10 cellular contexts compared by ENCODE assay signal in the genomic region with DNA sequence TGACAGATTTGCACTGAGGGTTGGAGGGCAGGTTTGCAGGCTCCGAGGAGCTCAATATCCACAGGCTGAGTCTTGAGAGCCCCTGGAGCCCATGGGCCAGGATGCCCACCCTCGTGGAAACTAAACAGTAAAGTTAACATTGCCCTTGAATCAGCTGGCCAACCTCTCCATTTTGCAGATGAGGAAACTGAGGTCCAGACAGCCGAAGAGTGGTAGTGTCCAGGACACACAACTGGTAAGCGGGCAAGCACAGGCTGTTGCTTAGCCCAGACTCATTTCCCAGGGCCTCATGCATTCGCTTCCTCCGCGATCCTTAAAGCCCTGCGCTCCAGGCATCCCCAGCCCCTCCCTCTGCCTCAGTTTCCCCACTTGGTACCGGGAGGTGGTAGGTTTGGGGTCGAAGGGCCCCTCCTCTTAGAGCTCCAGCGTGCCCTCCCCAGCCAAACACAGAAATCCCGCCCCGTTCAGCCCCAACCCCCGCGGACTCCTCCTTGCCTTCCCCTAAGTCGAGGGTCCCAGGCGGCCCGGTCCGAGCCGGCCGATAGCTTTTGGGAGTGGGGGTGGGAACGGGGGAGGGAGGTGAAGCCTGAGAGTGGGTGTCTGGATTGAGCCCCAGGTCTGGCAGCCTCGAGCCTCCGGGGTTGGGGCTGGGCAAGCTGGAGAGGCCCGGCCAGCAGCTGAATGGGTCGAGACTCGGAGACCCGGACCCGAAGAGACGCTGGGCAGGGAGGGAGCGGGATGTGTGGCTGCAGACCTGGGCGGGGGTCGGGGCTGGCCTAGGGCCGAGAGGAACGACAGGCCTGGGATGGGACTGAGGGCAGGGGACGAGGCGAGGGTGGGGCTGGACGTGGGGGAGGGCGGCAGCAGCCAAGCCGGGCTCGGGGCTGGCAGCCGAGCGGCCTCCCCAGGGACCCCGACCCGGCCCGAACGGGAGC. TPM values are rescaled to one million over a fixed set of nuclear protein-coding genes. Genes with fewer than 3 reads are reported as not detected.
DNase-seq lines count a peak whose midpoint lies in the region; ATAC-seq and TF ChIP-seq lines count a peak whose summit lies in the region.
"Had no signal": no experiment of that assay in that cellular context is flagged by ENCODE, and none has a peak within 500 bp of the region (broad histone marks: within the 10 kb centered on the region; RNA-seq: fewer than 3 reads in every experiment).

No MANE protein-coding gene starts in this region.

- POLR2A ChIA-PET in CD4-positive, alpha-beta memory T cell (lab: Charles Lee; ENCODE audit: partially characterized antibody) = no interaction called here
- POLR2A ChIA-PET in activated B cell treated with CpG ODN at 0.5 μM for 24 hours (lab: Charles Lee) = no interaction called here

- DNase-seq in CD4-positive, alpha-beta memory T cell = no peak
- DNase-seq in activated B cell treated with CpG ODN at 0.5 μM for 24 hours (no peak), right cardiac atrium (peak in 1 of 3 donors; percentile 42), trophoblast cell (no peak), DMS79 (lab: John Stamatoyannopoulos, UW) (no peak), NOMO-1 treated with DMSO at 0.1 percent for 48 hours (lab: John Stamatoyannopoulos, UW; ENCODE audit: unreplicated experiment) (no peak), ureter (ENCODE audit: low spot score) (no peak), T-helper 9 cell (no peak)

- H3K4me3 ChIP-seq in CD4-positive, alpha-beta memory T cell (ENCODE audit: low read length in 2 of 2) = no peak overlapping the region
- H3K4me3 ChIP-seq in right cardiac atrium (ENCODE audit: low read length) = peak overlapping the region; percentile 70
- peak overlapping the region; percentile 62 for H3K4me3 ChIP-seq in trophoblast cell (ENCODE audit: low read depth, low read length)

- H2BK5ac ChIP-seq in trophoblast cell (ENCODE audit: low read depth, low read length, poor library complexity) = peak overlapping the region; percentile 17

- H3K36me3 Mint-ChIP-seq in CD4-positive, alpha-beta memory T cell = peaks cover 0 to 3% of the 10 kb centered on the region in 2 donors
- no peaks in the 10 kb centered on the region for H3K36me3 Mint-ChIP-seq in activated B cell treated with CpG ODN at 0.5 μM for 24 hours (ENCODE audit: low read depth)

- H3K79me2 ChIP-seq in trophoblast cell (ENCODE audit: control insufficient read depth, insufficient read depth, low read length, poor library complexity) = peaks cover 2% of the 10 kb centered on the region

- no peak overlapping the region for H3K27ac ChIP-seq in CD4-positive, alpha-beta memory T cell (ENCODE audit: low read depth, low read length)
- H3K27ac ChIP-seq in right cardiac atrium (ENCODE audit: low read length) (peak overlapping the region; percentile 49), trophoblast cell (ENCODE audit: low read depth, low read length) (peak overlapping the region; percentile 2)
- H3K27ac ChIP-seq: KMS-11 had no signal

- no peak overlapping the region for H2AFZ ChIP-seq in trophoblast cell (ENCODE audit: insufficient read depth, low read length, poor library complexity)

- H4K91ac ChIP-seq in trophoblast cell (ENCODE audit: low read depth, low read length) = peak overlapping the region; percentile 42

- H3K4me1 Mint-ChIP-seq in CD4-positive, alpha-beta memory T cell = peaks cover 0 to 18% (median 5%) of the 10 kb centered on the region in 4 donors
- H3K4me1 Mint-ChIP-seq in activated B cell treated with CpG ODN at 0.5 μM for 24 hours = peaks cover 12% of the 10 kb centered on the region

- H3K9me3 Mint-ChIP-seq in CD4-positive, alpha-beta memory T cell = peaks cover 0 to 1% (median 0%) of the 10 kb centered on the region in 8 donors
- no peaks in the 10 kb centered on the region for H3K9me3 Mint-ChIP-seq in activated B cell treated with CpG ODN at 0.5 μM for 24 hours

- peak overlapping the region; percentile 22 for H2BK120ac ChIP-seq in trophoblast cell (ENCODE audit: insufficient read depth, low read length, poor library complexity)

- H3K14ac ChIP-seq in trophoblast cell (ENCODE audit: low read length) = no peak overlapping the region

- peaks cover 31 to 33% of the 10 kb centered on the region in 2 donors for H3K27me3 Mint-ChIP-seq in CD4-positive, alpha-beta memory T cell
- peaks cover 39% of the 10 kb centered on the region for H3K27me3 Mint-ChIP-seq in activated B cell treated with CpG ODN at 0.5 μM for 24 hours

- peak overlapping the region; percentile 72 for H3K4me2 ChIP-seq in trophoblast cell (ENCODE audit: low read length)
- H3K4me2 ChIP-seq: KMS-11 had no signal

- H2BK12ac ChIP-seq in trophoblast cell (ENCODE audit: low read length) = peak overlapping the region; percentile 42

- H3K9me3 ChIP-seq in CD4-positive, alpha-beta memory T cell (ENCODE audit: control insufficient read depth in 1 of 2, low read length in 2 of 2) = no peaks in the 10 kb centered on the region
- H3K9me3 ChIP-seq in right cardiac atrium (ENCODE audit: control insufficient read depth, low read length) (no peaks in the 10 kb centered on the region), trophoblast cell (ENCODE audit: insufficient read depth, low read depth, low read length) (peaks cover 3% of the 10 kb centered on the region)

- CTCF ChIA-PET in CD4-positive, alpha-beta memory T cell (lab: Charles Lee; ENCODE audit: partially characterized antibody) = interaction anchor here (1.5 kb wide), 1 partner anchor 14 kb away, joined by 4 read pairs; no protein-coding TSS in a partner anchor
- CTCF ChIA-PET in activated B cell treated with CpG ODN at 0.5 μM for 24 hours (lab: Charles Lee) = no interaction called here

- peak overlapping the region in 6 of 8 donors; percentile 27 to 79 (median 60) for H3K4me3 Mint-ChIP-seq in CD4-positive, alpha-beta memory T cell
- peak overlapping the region; percentile 21 for H3K4me3 Mint-ChIP-seq in activated B cell treated with CpG ODN at 0.5 μM for 24 hours

- TF ChIP-seq CTCF in activated B cell treated with CpG ODN at 0.5 μM for 24 hours (IDR thresholded peaks at IDR 0.05) = no peak

- H3K4me1 ChIP-seq in CD4-positive, alpha-beta memory T cell (ENCODE audit: insufficient read depth, low read length) = peaks cover 7% of the 10 kb centered on the region
- H3K4me1 ChIP-seq in right cardiac atrium (ENCODE audit: control insufficient read depth, insufficient read depth, low read length) = peaks cover 2% of the 10 kb centered on the region
- peaks cover 36 to 50% of the 10 kb centered on the region in 2 experiments for H3K4me1 ChIP-seq in trophoblast cell (ENCODE audit: control insufficient read depth in 1 of 2, insufficient read depth in 2 of 2, low read length in 2 of 2)

- no peak for ATAC-seq in activated B cell treated with CpG ODN at 0.5 μM for 24 hours (ENCODE audit: low read depth)
- ATAC-seq in right cardiac atrium = peak; percentile 2 to 10

- H4K8ac ChIP-seq in trophoblast cell (ENCODE audit: low read depth, low read length) = peak overlapping the region; percentile 51

- H3K27ac Mint-ChIP-seq in CD4-positive, alpha-beta memory T cell = no peak overlapping the region
- H3K27ac Mint-ChIP-seq in activated B cell treated with CpG ODN at 0.5 μM for 24 hours = no peak overlapping the region

- 24% methylated on average over 47 of the region's 47 CpGs for WGBS in right cardiac atrium
- no CpG with 5 or more reads among the region's 47 CpGs for WGBS in trophoblast cell (ENCODE audit: extremely low coverage, insufficient coverage, insufficient read length)

- no peak overlapping the region for H3K23ac ChIP-seq in trophoblast cell (ENCODE audit: low read length)

- no peak overlapping the region for H2AK5ac ChIP-seq in trophoblast cell (ENCODE audit: low read length)

- H3K27me3 ChIP-seq in CD4-positive, alpha-beta memory T cell (ENCODE audit: insufficient read depth, low read length) = peaks cover 28% of the 10 kb centered on the region
- H3K27me3 ChIP-seq in right cardiac atrium (ENCODE audit: control insufficient read depth, insufficient read depth) (no peaks in the 10 kb centered on the region), trophoblast cell (ENCODE audit: insufficient read depth, low read length) (peaks cover 13% of the 10 kb centered on the region)

- H3K18ac ChIP-seq in trophoblast cell (ENCODE audit: low read length) = peak overlapping the region; percentile 25

- H3K9ac ChIP-seq in trophoblast cell (ENCODE audit: low read length) = peak overlapping the region; percentile 11
- H3K9ac ChIP-seq: KMS-11 had no signal

- H3K36me3 ChIP-seq in CD4-positive, alpha-beta memory T cell (ENCODE audit: insufficient read depth, low read length) = no peaks in the 10 kb centered on the region
- H3K36me3 ChIP-seq in trophoblast cell (ENCODE audit: control insufficient read depth in 1 of 2, insufficient read depth in 2 of 2, low read length in 2 of 2) = no peaks in the 10 kb centered on the region

- intact Hi-C loops in CD4-positive, alpha-beta memory T cell (cut with micrococcal nuclease) = no loop called here
- intact Hi-C loops in activated B cell treated with CpG ODN at 0.5 μM for 24 hours (cut with micrococcal nuclease) (no loop called here), right cardiac atrium (cut with DNase I) (no loop called here)

- H3K79me1 ChIP-seq in trophoblast cell (ENCODE audit: low read length) = peaks cover 11% of the 10 kb centered on the region

- H3K4ac ChIP-seq in trophoblast cell (ENCODE audit: low read depth, low read length) = no peak overlapping the region

- no peak overlapping the region for H4K12ac ChIP-seq in trophoblast cell (ENCODE audit: low read depth, low read length)

RNA-seq across cellular contexts. Expression of gene PTH1R, which starts 3.6 kb away (rescaled TPM):
- not detected for total RNA-seq in CD4-positive, alpha-beta memory T cell
- not detected for polyA plus RNA-seq in CD4-positive, alpha-beta memory T cell
- not detected in 2 replicates for total RNA-seq in activated B cell treated with CpG ODN at 0.5 μM for 24 hours
- 10 to 100 TPM in 3 of 4 donors, 1 to 10 TPM in 1; 9.3 to 15.6 (median 12.6) TPM for total RNA-seq in right cardiac atrium
- 18.5 TPM for polyA plus RNA-seq in right cardiac atrium
- 9.5 and 11.3 TPM in 2 replicates for polyA plus RNA-seq in trophoblast cell (2013)
- total RNA-seq in ureter = 12.9 TPM
- total RNA-seq: RPMI7951 had no signal

RNA-seq across cellular contexts. Expression of gene MYL3, which starts 17.9 kb away (rescaled TPM):
- total RNA-seq in CD4-positive, alpha-beta memory T cell = not detected
- polyA plus RNA-seq in CD4-positive, alpha-beta memory T cell = not detected
- not detected in 2 replicates for total RNA-seq in activated B cell treated with CpG ODN at 0.5 μM for 24 hours
- total RNA-seq in right cardiac atrium = 100 to 1,000 TPM in 3 of 4 donors, 10 to 100 TPM in 1; 42.7 to 442 (median 293) TPM
- polyA plus RNA-seq in right cardiac atrium = 1,012 TPM
- 0.86 and 1.3 TPM in 2 replicates for polyA plus RNA-seq in trophoblast cell (2013)
- total RNA-seq in ureter = 4.6 TPM
- total RNA-seq: RPMI7951 had no signal

Comparison
In these comparisons a context has a peak if more than half of its experiments do, and no peak if none do; other contexts are left out.
1. H3K4me3 ChIP-seq: peak in right cardiac atrium (single experiment) and trophoblast cell (single experiment); none in CD4-positive, alpha-beta memory T cell (0 of 2).
2. RNA of gene PTH1R, which starts 3.6 kb away (total RNA-seq): 9.3 to 15.6 TPM in right cardiac atrium and 12.9 TPM in ureter (single experiment); not detected in CD4-positive, alpha-beta memory T cell and not detected in activated B cell treated with CpG ODN at 0.5 μM for 24 hours; every median in the first group is over 10 times any median in the second.